In genomic region chr1:101259744-101260148, GRCh38 we compare ENCODE assay signal across 11 cellular contexts. TPM values are rescaled to one million over a fixed set of nuclear protein-coding genes. Genes with fewer than 3 reads are reported as not detected.
DNase-seq lines count a peak whose midpoint lies in the region; ATAC-seq and TF ChIP-seq lines count a peak whose summit lies in the region.
"Had no signal": no experiment of that assay in that cellular context is flagged by ENCODE, and none has a peak within 500 bp of the region (broad histone marks: within the 10 kb centered on the region; RNA-seq: fewer than 3 reads in every experiment).

No MANE protein-coding gene starts in this region.

- no peaks in the 10 kb centered on the region for H3K9me2 ChIP-seq in GM23338 (ENCODE audit: insufficient read depth)

- H3K4me1 ChIP-seq in gastroesophageal sphincter = peaks cover 0 to 8% (median 0%) of the 10 kb centered on the region in 3 donors
- H3K4me1 ChIP-seq in GM23338 (ENCODE audit: insufficient read depth) = peaks cover 12% of the 10 kb centered on the region
- H3K4me1 ChIP-seq: prostate gland had no signal

- no peak for TF ChIP-seq POLR2A in gastroesophageal sphincter (IDR thresholded peaks at IDR 0.05)

- H3K27me3 ChIP-seq in gastroesophageal sphincter = no peaks in the 10 kb centered on the region
- no peaks in the 10 kb centered on the region for H3K27me3 ChIP-seq in GM23338 (ENCODE audit: insufficient read depth)
- H3K27me3 ChIP-seq: cardiac muscle cell had no signal

- H3K27me3 Mint-ChIP-seq in activated B cell treated with CpG ODN at 0.5 μM for 24 hours (no peaks in the 10 kb centered on the region), GM23338 (ENCODE audit: insufficient read depth, low read depth, poor library complexity) (peaks cover 2% of the 10 kb centered on the region), progenitor cell of endocrine pancreas (peaks cover 2% of the 10 kb centered on the region)

- H3K36me3 ChIP-seq in gastroesophageal sphincter = no peaks in the 10 kb centered on the region
- no peaks in the 10 kb centered on the region for H3K36me3 ChIP-seq in GM23338 (ENCODE audit: insufficient read depth)
- H3K36me3 ChIP-seq: cardiac muscle cell, prostate gland had no signal

- H3K27ac ChIP-seq in gastroesophageal sphincter (no peak overlapping the region), GM23338 (ENCODE audit: low read depth) (no peak overlapping the region)
- H3K27ac ChIP-seq: cardiac muscle cell, prostate gland had no signal

- H3K9me3 Mint-ChIP-seq in activated B cell treated with CpG ODN at 0.5 μM for 24 hours (no peaks in the 10 kb centered on the region), GM23338 (no peaks in the 10 kb centered on the region), progenitor cell of endocrine pancreas (ENCODE audit: low read depth) (no peaks in the 10 kb centered on the region)

- no peaks in the 10 kb centered on the region for H3F3A ChIP-seq in GM23338 (replicated peaks; ENCODE audit: low read depth)

- CTCF ChIA-PET in activated B cell treated with CpG ODN at 0.5 μM for 24 hours (lab: Charles Lee) = interaction anchor here (1.0 to 1.3 kb wide), 2 partner anchors 19 to 29 kb away, joined by 3 to 5 read pairs; no protein-coding TSS in a partner anchor

- H3K4me1 Mint-ChIP-seq in activated B cell treated with CpG ODN at 0.5 μM for 24 hours (peaks cover 59% of the 10 kb centered on the region), GM23338 (peaks cover 28% of the 10 kb centered on the region), progenitor cell of endocrine pancreas (ENCODE audit: low read depth) (peaks cover 5% of the 10 kb centered on the region)

- no peak for TF ChIP-seq EP300 in gastroesophageal sphincter (IDR thresholded peaks at IDR 0.05)

- intact Hi-C loops in left ventricle myocardium superior (cut with micrococcal nuclease) (no loop called here), Right ventricle myocardium inferior (cut with DNase I) (no loop called here), activated B cell treated with CpG ODN at 0.5 μM for 24 hours (cut with micrococcal nuclease) (loop anchor here (1.0 to 2.0 kb wide), 3 partner anchors 11 to 29 kb away; partner anchors contain the start of gene S1PR1)

- H3K36me3 Mint-ChIP-seq in activated B cell treated with CpG ODN at 0.5 μM for 24 hours (ENCODE audit: low read depth) = no peaks in the 10 kb centered on the region
- H3K36me3 Mint-ChIP-seq in GM23338 (ENCODE audit: low read depth) = no peaks in the 10 kb centered on the region
- H3K36me3 Mint-ChIP-seq in progenitor cell of endocrine pancreas (ENCODE audit: insufficient read depth) = no peaks in the 10 kb centered on the region

- no peaks in the 10 kb centered on the region for H3K9me3 ChIP-seq in gastroesophageal sphincter
- H3K9me3 ChIP-seq: prostate gland had no signal

- H3K4me3 ChIP-seq in gastroesophageal sphincter (no peak overlapping the region), GM23338 (no peak overlapping the region)
- H3K4me3 ChIP-seq: cardiac muscle cell, prostate gland had no signal

- no peak overlapping the region for H2AFZ ChIP-seq in GM23338

- no peak for DNase-seq in left ventricle myocardium superior
- no peak for DNase-seq in Right ventricle myocardium inferior (ENCODE audit: missing footprints)
- no peak for DNase-seq in activated B cell treated with CpG ODN at 0.5 μM for 24 hours
- DNase-seq in GM23338 (ENCODE audit: low spot score) = no peak
- no peak for DNase-seq in progenitor cell of endocrine pancreas (ENCODE audit: low spot score, unreplicated experiment)
- no peak for DNase-seq in DMS153 (lab: John Stamatoyannopoulos, UW)
- DNase-seq: NK-92 treated with Interleukin-12 subunit alpha and Interleukin-12 subunit beta, amount 100 ng/mL, for 24 hours had no signal

- no peaks in the 10 kb centered on the region for H3K79me2 ChIP-seq in GM23338 (replicated peaks; ENCODE audit: insufficient read depth)

- TF ChIP-seq CTCF in activated B cell treated with CpG ODN at 0.5 μM for 24 hours (IDR thresholded peaks at IDR 0.05) = no peak
- TF ChIP-seq CTCF in gastroesophageal sphincter (IDR thresholded peaks at IDR 0.05) = no peak
- TF ChIP-seq CTCF in GM23338 (conservative IDR thresholded peaks at IDR 0.05; ENCODE audit: low read depth in 2 of 2) = no peak
- TF ChIP-seq CTCF in progenitor cell of endocrine pancreas (IDR thresholded peaks at IDR 0.05; ENCODE audit: unreplicated experiment) = no peak

- H3K27ac Mint-ChIP-seq in activated B cell treated with CpG ODN at 0.5 μM for 24 hours (peak overlapping the region; percentile 75), GM23338 (no peak overlapping the region), progenitor cell of endocrine pancreas (no peak overlapping the region)

- H3K4me2 ChIP-seq in GM23338 = no peak overlapping the region

- no peaks in the 10 kb centered on the region for H4K20me1 ChIP-seq in GM23338 (replicated peaks; ENCODE audit: insufficient read depth)

- peak; percentile 42 for ATAC-seq in left ventricle myocardium superior
- no peak for ATAC-seq in Right ventricle myocardium inferior
- peak; percentile 49 for ATAC-seq in activated B cell treated with CpG ODN at 0.5 μM for 24 hours (ENCODE audit: low read depth)
- peak; percentile 60 for ATAC-seq in gastroesophageal sphincter
- ATAC-seq in GM23338 = no peak
- no peak for ATAC-seq in GM19328 (IDR thresholded peaks at IDR 0.05; ENCODE audit: unreplicated experiment)

- POLR2A ChIA-PET in activated B cell treated with CpG ODN at 0.5 μM for 24 hours (lab: Charles Lee) = interaction anchor here (1.2 to 2.6 kb wide), 3 partner anchors 12 to 208 kb away, joined by 3 to 12 read pairs (median 5); no protein-coding TSS in a partner anchor

- no peak overlapping the region for H3K4me3 Mint-ChIP-seq in activated B cell treated with CpG ODN at 0.5 μM for 24 hours
- no peak overlapping the region for H3K4me3 Mint-ChIP-seq in GM23338
- H3K4me3 Mint-ChIP-seq in progenitor cell of endocrine pancreas (ENCODE audit: low read depth) = no peak overlapping the region

TF ChIP-seq in GM23338, 12 proteins besides CTCF, POLR2A, EP300 and RAD21:
- TF ChIP-seq ZNF331 (CRISPR knock-in tag; IDR thresholded peaks at IDR 0.05; ENCODE audit: low read depth) = no peak
- no peak for TF ChIP-seq EZH2 (IDR thresholded peaks at IDR 0.05; ENCODE audit: low read depth, unreplicated experiment)
- no peak for TF ChIP-seq JUNB (IDR thresholded peaks at IDR 0.05; ENCODE audit: unreplicated experiment)

RNA-seq across cellular contexts. Expression of gene S1PR1, which starts 22.9 kb away (rescaled TPM):
- 58.1 TPM for total RNA-seq in left ventricle myocardium superior
- 58.5 TPM for total RNA-seq in Right ventricle myocardium inferior
- total RNA-seq in activated B cell treated with CpG ODN at 0.5 μM for 24 hours = 77.7 and 85.2 TPM in 2 replicates
- total RNA-seq in gastroesophageal sphincter = 10 to 100 TPM; 13.9 to 73.6 (median 47.8) TPM
- total RNA-seq in GM23338 (2014; rRNA removed; shearing (Covaris generic)) = 4.1 and 5.2 TPM in 2 replicates
- 2.6 and 2.7 TPM in 2 replicates for polyA plus RNA-seq in GM23338 (2016; fragmentation: Nextera tagmentation; extraction: Ambion mirVana)
- 0.89 and 1.1 TPM in 2 replicates for total RNA-seq in progenitor cell of endocrine pancreas

Comparison
In these comparisons a context has a peak if more than half of its experiments do, and no peak if none do; other contexts are left out.
1. ATAC-seq: peak in left ventricle myocardium superior (single experiment), activated B cell treated with CpG ODN at 0.5 μM for 24 hours (single experiment) and gastroesophageal sphincter (single experiment); none in Right ventricle myocardium inferior (single experiment), GM23338 (single experiment) and GM19328 (single experiment).